ENCODE assay signal across 11 cellular contexts in the genomic region with DNA sequence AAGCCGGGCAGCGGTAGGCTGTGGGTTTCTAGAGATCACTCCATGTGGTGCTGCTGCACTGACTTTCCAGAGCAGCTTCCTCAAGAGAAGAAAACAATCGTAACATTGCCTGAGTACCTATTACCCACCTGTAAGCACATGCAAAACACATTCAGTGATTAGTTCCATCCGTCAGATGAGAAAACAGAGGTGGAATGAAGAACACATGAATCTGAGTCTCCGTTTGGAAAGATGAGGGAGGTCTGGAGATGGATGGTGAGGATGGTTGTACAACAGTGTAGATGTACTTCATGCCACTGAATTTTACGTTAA. TPM values are rescaled to one million over a fixed set of nuclear protein-coding genes. Genes with fewer than 3 reads are reported as not detected.
DNase-seq lines count a peak whose midpoint lies in the region; ATAC-seq and TF ChIP-seq lines count a peak whose summit lies in the region.
"Had no signal": no experiment of that assay in that cellular context is flagged by ENCODE, and none has a peak within 500 bp of the region (broad histone marks: within the 10 kb centered on the region; RNA-seq: fewer than 3 reads in every experiment).

No MANE protein-coding gene starts in this region.

- H3K27me3 ChIP-seq in A673 (replicated peaks; ENCODE audit: insufficient read depth, low read depth, low read length, poor library complexity), result no peaks in the 10 kb centered on the region
- no peaks in the 10 kb centered on the region for H3K27me3 ChIP-seq in lower lobe of right lung (ENCODE audit: low read depth)
- no peaks in the 10 kb centered on the region for H3K27me3 ChIP-seq in tibial nerve
- no peaks in the 10 kb centered on the region for H3K27me3 ChIP-seq in WERI-Rb-1 (ENCODE audit: insufficient read depth, low read depth, severe bottlenecking)

- H3K4me1 ChIP-seq in A673 (ENCODE audit: insufficient read depth, low read length, poor library complexity, severe bottlenecking), result peaks cover 12% of the 10 kb centered on the region
- peaks cover 51% of the 10 kb centered on the region for H3K4me1 ChIP-seq in lower lobe of right lung
- peaks cover 0 to 35% (median 4%) of the 10 kb centered on the region in 4 donors for H3K4me1 ChIP-seq in tibial nerve

- H3K36me3 ChIP-seq in A673 (ENCODE audit: insufficient read depth, low read length, poor library complexity, severe bottlenecking), result no peaks in the 10 kb centered on the region
- H3K36me3 ChIP-seq in lower lobe of right lung, result no peaks in the 10 kb centered on the region
- no peaks in the 10 kb centered on the region for H3K36me3 ChIP-seq in tibial nerve
- H3K36me3 ChIP-seq in WERI-Rb-1, result no peaks in the 10 kb centered on the region

- ATAC-seq in GM18870 (IDR thresholded peaks at IDR 0.05; ENCODE audit: unreplicated experiment) (peak; percentile 14), lower lobe of right lung (no peak)

- no peak for TF ChIP-seq CTCF in A673 (conservative IDR thresholded peaks at IDR 0.05; ENCODE audit: low read depth, low read length)
- no peak for TF ChIP-seq CTCF in lower lobe of right lung (IDR thresholded peaks at IDR 0.05)
- TF ChIP-seq CTCF in GM13976 (IDR thresholded peaks at IDR 0.05; ENCODE audit: borderline replicate concordance, control extremely low read depth, extremely low read depth, insufficient read depth, missing control alignments), result no peak
- no peak for TF ChIP-seq CTCF in tibial nerve (IDR thresholded peaks at IDR 0.05)
- no peak for TF ChIP-seq CTCF in WERI-Rb-1 (IDR thresholded peaks at IDR 0.05; ENCODE audit: low read depth, low read length)

- intact Hi-C loops in A673 (cut with micrococcal nuclease; ENCODE audit: unreplicated experiment) (loop anchor here (1.0 to 10.0 kb wide), 3 partner anchors 105 to 219 kb away; no protein-coding TSS in a partner anchor), lower lobe of right lung (cut with DNase I) (loop anchor here (10.0 kb wide), 1 partner anchor 61 kb away; no protein-coding TSS in a partner anchor)
- intact Hi-C loops in activated T-helper 1 cell treated with anti-CD3 and anti-CD28 coated beads, Interleukin-12 subunit alpha, Interleukin-12 subunit beta, Interleukin-2, Interleukin-4 antibody, amounts not matched to agents 30 ng/mL and 10 ng/mL and 1 ng/mL, durations not matched to agents 14 hours and 24 hours and 36 hours (cut with micrococcal nuclease), result loop anchor here (1.0 to 10.0 kb wide), 8 partner anchors 71 to 551 kb away; partner anchors contain the start of genes POLD3, SPCS2 and XRRA1

- peak overlapping the region; percentile 63 for H3K4me3 Mint-ChIP-seq in activated T-helper 1 cell treated with anti-CD3 and anti-CD28 coated beads, Interleukin-12 subunit alpha, Interleukin-12 subunit beta, Interleukin-2, Interleukin-4 antibody, amounts not matched to agents 30 ng/mL and 10 ng/mL and 1 ng/mL, durations not matched to agents 14 hours and 24 hours and 36 hours
- H3K4me3 Mint-ChIP-seq: mesothelial cell of epicardium had no signal

- peak overlapping the region; percentile 29 for H3K27ac ChIP-seq in A673 (ENCODE audit: low read depth, low read length, poor library complexity, severe bottlenecking)
- peak overlapping the region; percentile 36 for H3K27ac ChIP-seq in lower lobe of right lung
- no peak overlapping the region for H3K27ac ChIP-seq in tibial nerve
- H3K27ac ChIP-seq in WERI-Rb-1, result no peak overlapping the region

- H3K27ac Mint-ChIP-seq in activated T-helper 1 cell treated with anti-CD3 and anti-CD28 coated beads, Interleukin-12 subunit alpha, Interleukin-12 subunit beta, Interleukin-2, Interleukin-4 antibody, amounts not matched to agents 30 ng/mL and 10 ng/mL and 1 ng/mL, durations not matched to agents 14 hours and 24 hours and 36 hours, result peak overlapping the region; percentile 88
- H3K27ac Mint-ChIP-seq: mesothelial cell of epicardium had no signal

- H3K4me3 ChIP-seq in A673 (ENCODE audit: low read depth, low read length, poor library complexity, severe bottlenecking) (no peak overlapping the region), lower lobe of right lung (no peak overlapping the region), tibial nerve (no peak overlapping the region), WERI-Rb-1 (ENCODE audit: low read depth, low read length) (no peak overlapping the region)

- TF ChIP-seq EP300 in tibial nerve (IDR thresholded peaks at IDR 0.05), result no peak

- H3K36me3 Mint-ChIP-seq in activated T-helper 1 cell treated with anti-CD3 and anti-CD28 coated beads, Interleukin-12 subunit alpha, Interleukin-12 subunit beta, Interleukin-2, Interleukin-4 antibody, amounts not matched to agents 30 ng/mL and 10 ng/mL and 1 ng/mL, durations not matched to agents 14 hours and 24 hours and 36 hours (ENCODE audit: low read depth), result peaks cover 2% of the 10 kb centered on the region
- H3K36me3 Mint-ChIP-seq: mesothelial cell of epicardium had no signal

- in situ Hi-C loops in GM13976 (cut with MboI; ENCODE audit: low sequenced_read_pairs, unreplicated experiment), result loop anchor here (10.0 kb wide), 1 partner anchor 61 kb away; no protein-coding TSS in a partner anchor

- peaks cover 7% of the 10 kb centered on the region for H3K27me3 Mint-ChIP-seq in activated T-helper 1 cell treated with anti-CD3 and anti-CD28 coated beads, Interleukin-12 subunit alpha, Interleukin-12 subunit beta, Interleukin-2, Interleukin-4 antibody, amounts not matched to agents 30 ng/mL and 10 ng/mL and 1 ng/mL, durations not matched to agents 14 hours and 24 hours and 36 hours (ENCODE audit: insufficient read depth)

- POLR2A ChIA-PET in A673 (lab: Charles Lee; ENCODE audit: low non-redundant PET), result interaction anchor here (0.6 kb wide), 1 partner anchor 181 kb away, joined by 7 read pairs; no protein-coding TSS in a partner anchor

- TF ChIP-seq POLR2A in tibial nerve (IDR thresholded peaks at IDR 0.05), result no peak

- peaks cover 68% of the 10 kb centered on the region for H3K4me1 Mint-ChIP-seq in activated T-helper 1 cell treated with anti-CD3 and anti-CD28 coated beads, Interleukin-12 subunit alpha, Interleukin-12 subunit beta, Interleukin-2, Interleukin-4 antibody, amounts not matched to agents 30 ng/mL and 10 ng/mL and 1 ng/mL, durations not matched to agents 14 hours and 24 hours and 36 hours (ENCODE audit: low read depth)

- DNase-seq in A673 (ENCODE audit: low spot score) (no peak), lower lobe of right lung (no peak), GM13976 (ENCODE audit: low spot score) (no peak), tibial nerve (ENCODE audit: low spot score in 2 of 2) (no peak), HT-29 (ENCODE audit: low spot score) (no peak), WERI-Rb-1 (no peak)
- no peak for DNase-seq in activated T-helper 1 cell treated with anti-CD3 and anti-CD28 coated beads, Interleukin-12 subunit alpha, Interleukin-12 subunit beta, Interleukin-2, Interleukin-4 antibody, amounts not matched to agents 30 ng/mL and 10 ng/mL and 1 ng/mL, durations not matched to agents 14 hours and 24 hours and 36 hours (ENCODE audit: low spot score)
- DNase-seq: NCI-H1417 treated with DMSO at 0.1 percent for 48 hours had no signal

- no peaks in the 10 kb centered on the region for H3K9me3 Mint-ChIP-seq in activated T-helper 1 cell treated with anti-CD3 and anti-CD28 coated beads, Interleukin-12 subunit alpha, Interleukin-12 subunit beta, Interleukin-2, Interleukin-4 antibody, amounts not matched to agents 30 ng/mL and 10 ng/mL and 1 ng/mL, durations not matched to agents 14 hours and 24 hours and 36 hours
- H3K9me3 Mint-ChIP-seq: mesothelial cell of epicardium had no signal

- 50 to 57% methylated on average over 6 of the region's 6 CpGs for WGBS in tibial nerve, 2 donors

- no peaks in the 10 kb centered on the region for H3K9me3 ChIP-seq in A673 (ENCODE audit: low read depth, low read length, poor library complexity, severe bottlenecking)
- H3K9me3 ChIP-seq in lower lobe of right lung, result no peaks in the 10 kb centered on the region
- no peaks in the 10 kb centered on the region for H3K9me3 ChIP-seq in tibial nerve
- no peaks in the 10 kb centered on the region for H3K9me3 ChIP-seq in WERI-Rb-1 (ENCODE audit: severe bottlenecking)

- BruUV-seq in A673 (replicated peaks; lab: Mats Ljungman, UMichigan), result no TSS peak

- CTCF ChIA-PET in A673 (lab: Charles Lee), result interaction anchor here (0.7 to 7.1 kb wide), 5 partner anchors 62 to 438 kb away, joined by 3 to 178 read pairs (median 14); partner anchors contain the start of gene TPBGL

RNA-seq across cellular contexts. Expression of gene SLCO2B1, which starts 7.5 kb away (rescaled TPM):
- total RNA-seq in A673 (2021), result 1.0 and 1.1 TPM in 2 replicates
- not detected in 2 replicates for total RNA-seq in activated T-helper 1 cell treated with anti-CD3 and anti-CD28 coated beads, Interleukin-12 subunit alpha, Interleukin-12 subunit beta, Interleukin-2, Interleukin-4 antibody, amounts not matched to agents 30 ng/mL and 10 ng/mL and 1 ng/mL, durations not matched to agents 14 hours and 24 hours and 36 hours
- total RNA-seq in lower lobe of right lung, result 332 TPM
- total RNA-seq in tibial nerve, result 100 to 1,000 TPM in 1 of 4 donors, 10 to 100 TPM in 3; 50.4 to 160 (median 66.3) TPM
- total RNA-seq in HT-29 (2014; rRNA removed; shearing (Covaris generic)), result 0.55 and 1.9 TPM in 2 replicates
- total RNA-seq: mesothelial cell of epicardium had no signal

RNA-seq across cellular contexts. Expression of gene OR2AT4, which starts 46.7 kb away (rescaled TPM):
- total RNA-seq in A673 (2021) (not detected in 2 replicates), lower lobe of right lung (not detected), tibial nerve (1 to 10 TPM in 3 of 4 donors, under 1 TPM in 1; 0.87 to 2.3 (median 1.5) TPM)
- total RNA-seq in activated T-helper 1 cell treated with anti-CD3 and anti-CD28 coated beads, Interleukin-12 subunit alpha, Interleukin-12 subunit beta, Interleukin-2, Interleukin-4 antibody, amounts not matched to agents 30 ng/mL and 10 ng/mL and 1 ng/mL, durations not matched to agents 14 hours and 24 hours and 36 hours, result not detected in 2 replicates
- total RNA-seq in HT-29 (2014; rRNA removed; shearing (Covaris generic)), result not detected in 2 replicates
- total RNA-seq: mesothelial cell of epicardium; T-helper 2 cell treated with Interferon-gamma antibody and Interleukin-4, amounts not matched to agents 100 ng/mL and 5 ng/mL, for 36 hours had no signal

Comparison
In these comparisons a context has a peak if more than half of its experiments do, and no peak if none do; other contexts are left out.
1. H3K27ac ChIP-seq: peak in A673 (single experiment) and lower lobe of right lung (single experiment); none in tibial nerve (0 of 4) and WERI-Rb-1 (single experiment).
2. RNA of gene SLCO2B1, which starts 7.5 kb away (total RNA-seq): 332 TPM in lower lobe of right lung (single experiment) and 50.4 to 160 TPM in tibial nerve; 0.55 to 1.9 TPM in HT-29, 1.0 to 1.1 TPM in A673 and not detected in activated T-helper 1 cell treated with anti-CD3 and anti-CD28 coated beads, Interleukin-12 subunit alpha, Interleukin-12 subunit beta, Interleukin-2, Interleukin-4 antibody, amounts not matched to agents 30 ng/mL and 10 ng/mL and 1 ng/mL, durations not matched to agents 14 hours and 24 hours and 36 hours; every median in the first group is over 10 times any median in the second.